In genomic region chrX:129842510-129843208, GRCh38 we compare ENCODE assay signal across 8 cellular contexts. TPM values are rescaled to one million over a fixed set of nuclear protein-coding genes. Genes with fewer than 3 reads are reported as not detected.
DNase-seq lines count a peak whose midpoint lies in the region; ATAC-seq, FAIRE-seq and TF ChIP-seq lines count a peak whose summit lies in the region.

No MANE protein-coding gene starts in this region.

- H3K9me3 ChIP-seq in MM.1S (replicated peaks; ENCODE audit: insufficient read depth, low read length) = no peaks in the 10 kb centered on the region
- no peaks in the 10 kb centered on the region for H3K9me3 ChIP-seq in mammary epithelial cell (replicated peaks; ENCODE audit: insufficient read depth, low read length)
- H3K9me3 ChIP-seq in HepG2 (ENCODE audit: low read length) = no peaks in the 10 kb centered on the region
- no peaks in the 10 kb centered on the region for H3K9me3 ChIP-seq in suprapubic skin

- TF ChIP-seq POLR2A in HepG2 (IDR thresholded peaks at IDR 0.05; ENCODE audit: insufficient read depth in 1 of 2, low read depth in 2 of 2, low read length in 2 of 2) (no peak), suprapubic skin (IDR thresholded peaks at IDR 0.05) (no peak)

- TF ChIP-seq CTCF in MM.1S (IDR thresholded peaks at IDR 0.05; ENCODE audit: low read length) = no peak
- no peak for TF ChIP-seq CTCF in mammary epithelial cell (conservative IDR thresholded peaks at IDR 0.05 in 1 of 2, IDR thresholded peaks at IDR 0.05 in 1 of 2; ENCODE audit: extremely low read depth in 1 of 2, insufficient read depth in 1 of 2, low read depth in 1 of 2, low read length in 2 of 2)
- no peak for TF ChIP-seq CTCF in HepG2 (CRISPR knock-in tag; IDR thresholded peaks at IDR 0.05)
- TF ChIP-seq CTCF in suprapubic skin (IDR thresholded peaks at IDR 0.05) = no peak

- peak; percentile 51 for DNase-seq in EH (ENCODE audit: low read depth)
- peak; percentile 19 for DNase-seq in MM.1S
- DNase-seq in mammary epithelial cell = peak; percentile 17
- DNase-seq in HepG2 (ENCODE audit: low spot score) = peak; percentile 21
- no peak for DNase-seq in suprapubic skin (ENCODE audit: low spot score in 2 of 2)
- no peak for DNase-seq in stimulated activated CD4-positive, alpha-beta T cell treated with anti-CD3 and anti-CD28 coated beads, Interleukin-4, amount 100 ng/mL, for 4 hours
- no peak for DNase-seq in effector CD8-positive, alpha-beta T cell (lab: John Stamatoyannopoulos, UW)

- POLR2A ChIA-PET in HepG2 (lab: Yijun Ruan, JAX) = no interaction called here

- BruUV-seq in mammary epithelial cell (replicated peaks; lab: Mats Ljungman, UMichigan) (TSS peak; percentile 26), HepG2 (replicated peaks; lab: Mats Ljungman, UMichigan) (TSS peak; percentile 52)

- CTCF ChIA-PET in mammary epithelial cell (lab: Charles Lee; ENCODE audit: low non-redundant PET) = no interaction called here
- CTCF ChIA-PET in HepG2 (lab: Yijun Ruan, JAX; ENCODE audit: low intra/inter-chr PET ratio, low total read pairs) = no interaction called here

- H3K79me2 ChIP-seq in MM.1S (ENCODE audit: low read length) (0 out of 2 replicates have a peak, but pooled peaks cover 5% of the 10 kb centered on the region), mammary epithelial cell (ENCODE audit: insufficient read depth, low read length) (peaks cover 43% of the 10 kb centered on the region), HepG2 (ENCODE audit: insufficient read depth, low read length) (peaks cover 41% of the 10 kb centered on the region)

- peak; percentile 55 for ATAC-seq in HepG2
- no peak for ATAC-seq in HG03460 (IDR thresholded peaks at IDR 0.05; ENCODE audit: unreplicated experiment)

- no peaks in the 10 kb centered on the region for H3K9me2 ChIP-seq in MM.1S (replicated peaks; ENCODE audit: insufficient read depth, low read length)

- TF ChIP-seq RAD21 in HepG2 (CRISPR knock-in tag; IDR thresholded peaks at IDR 0.05) = no peak

- H3K27ac ChIP-seq in MM.1S (ENCODE audit: low read length) (no peak overlapping the region), mammary epithelial cell (ENCODE audit: insufficient read depth, low read depth, low read length) (peak overlapping the region; percentile 34), HepG2 (ENCODE audit: extremely low read length, insufficient read depth, low read length) (peak overlapping the region; percentile 73), suprapubic skin (peak overlapping the region; percentile 90)

- peak overlapping the region; percentile 84 for H3K4me2 ChIP-seq in MM.1S (ENCODE audit: low read depth, low read length)
- H3K4me2 ChIP-seq in mammary epithelial cell (ENCODE audit: insufficient read depth, low read depth, low read length) = peak overlapping the region; percentile 59
- peak overlapping the region; percentile 83 for H3K4me2 ChIP-seq in HepG2 (ENCODE audit: low read depth, low read length)

- H3K4me3 ChIP-seq in MM.1S (ENCODE audit: low read length) = peak overlapping the region; percentile 71
- H3K4me3 ChIP-seq in mammary epithelial cell (replicated peaks in 1 of 3; ENCODE audit: insufficient read depth in 1 of 3, low read depth in 2 of 3, low read length in 3 of 3) = peak overlapping the region; percentile 55 to 82 (median 66)
- H3K4me3 ChIP-seq in HepG2 (replicated peaks in 1 of 3; ENCODE audit: insufficient read depth in 1 of 3, low read depth in 2 of 3, low read length in 3 of 3) = peak overlapping the region; percentile 65 to 81 (median 77)
- peak overlapping the region; percentile 76 for H3K4me3 ChIP-seq in suprapubic skin

- FAIRE-seq in HepG2 (lab: Jason Lieb, UNC) = no peak

- H4K20me1 ChIP-seq in MM.1S (ENCODE audit: insufficient read depth, low read length) = no peaks in the 10 kb centered on the region
- H4K20me1 ChIP-seq in mammary epithelial cell (ENCODE audit: insufficient read depth, low read length) = no peaks in the 10 kb centered on the region
- H4K20me1 ChIP-seq in HepG2 (ENCODE audit: insufficient read depth, low read length) = no peaks in the 10 kb centered on the region

- intact Hi-C loops in mammary epithelial cell (cut with micrococcal nuclease) (loop anchor here (1.0 kb wide), 1 partner anchor 218 kb away; no protein-coding TSS in a partner anchor), HepG2 (cut with micrococcal nuclease; ENCODE audit: unreplicated experiment) (loop anchor here (10.0 kb wide), 1 partner anchor 62 kb away; the partner anchor contains the start of gene UTP14A)

- H3K36me3 ChIP-seq in MM.1S (replicated peaks; ENCODE audit: insufficient read depth, low read length) = no peaks in the 10 kb centered on the region
- H3K36me3 ChIP-seq in mammary epithelial cell (ENCODE audit: insufficient read depth, low read length) = no peaks in the 10 kb centered on the region
- H3K36me3 ChIP-seq in HepG2 (replicated peaks in 1 of 2; ENCODE audit: control insufficient read depth in 1 of 2, insufficient read depth in 2 of 2, low read length in 2 of 2) = peaks cover 1 to 15% of the 10 kb centered on the region in 2 experiments; a peak in 1 of 5 replicates
- no peaks in the 10 kb centered on the region for H3K36me3 ChIP-seq in suprapubic skin

- 18% methylated on average over 8 of the region's 17 CpGs for WGBS in mammary epithelial cell (ENCODE audit: low coverage, missing lambda C conversion rate)
- WGBS in HepG2 (ENCODE audit: low lambda C conversion rate) = 1% methylated on average over 12 of the region's 17 CpGs
- WGBS in suprapubic skin = 54% methylated on average over 17 of the region's 17 CpGs

- peak overlapping the region; percentile 78 for H2AFZ ChIP-seq in MM.1S (ENCODE audit: low read length)
- H2AFZ ChIP-seq in mammary epithelial cell (ENCODE audit: low read depth, low read length) = peak overlapping the region; percentile 91
- no peak overlapping the region for H2AFZ ChIP-seq in HepG2 (ENCODE audit: low read length)

- H3K4me1 ChIP-seq in MM.1S (ENCODE audit: low read length) (no peaks in the 10 kb centered on the region), mammary epithelial cell (ENCODE audit: insufficient read depth, low read length) (peaks cover 3% of the 10 kb centered on the region), HepG2 (ENCODE audit: insufficient read depth, low read length) (peaks cover 52% of the 10 kb centered on the region), suprapubic skin (peaks cover 7% of the 10 kb centered on the region)

- in situ Hi-C loops in mammary epithelial cell (cut with MboI; ENCODE audit: low sequenced_read_pairs in 2 of 2) = no loop called here
- in situ Hi-C loops in HepG2 (cut with HindIII; ENCODE audit: extremely low pct_ligation_motif_present, low pct_unique_long_range_greater_than_20kb) = loop anchor here (10.0 kb wide), 1 partner anchor 62 kb away; the partner anchor contains the start of gene UTP14A

- H3K27me3 ChIP-seq in MM.1S (replicated peaks; ENCODE audit: insufficient read depth, low read length) (no peaks in the 10 kb centered on the region), mammary epithelial cell (ENCODE audit: insufficient read depth, low read length) (no peaks in the 10 kb centered on the region), HepG2 (ENCODE audit: control insufficient read depth in 1 of 2, insufficient read depth in 2 of 2, low read length in 2 of 2) (no peaks in the 10 kb centered on the region), suprapubic skin (no peaks in the 10 kb centered on the region)

- TF ChIP-seq EP300 in HepG2 (IDR thresholded peaks at IDR 0.05; ENCODE audit: low read depth in 2 of 2, low read length in 2 of 2) (no peak), HepG2 (CRISPR knock-in tag; IDR thresholded peaks at IDR 0.05; ENCODE audit: borderline replicate concordance) (no peak), suprapubic skin (IDR thresholded peaks at IDR 0.05) (no peak)

- peaks cover 5% of the 10 kb centered on the region; the same call in 1 of the 2 replicates for H3F3A ChIP-seq in MM.1S (ENCODE audit: insufficient read depth, low read length)

- dilution Hi-C loops in mammary epithelial cell (cut with HindIII; ENCODE audit: low sequenced_read_pairs) = no loop called here

- peak overlapping the region; percentile 68; the same call in 1 of the 2 replicates for H3K9ac ChIP-seq in MM.1S (ENCODE audit: low read length)
- peak overlapping the region; percentile 34 for H3K9ac ChIP-seq in mammary epithelial cell (ENCODE audit: insufficient read depth, low read length)
- peak overlapping the region; percentile 76 for H3K9ac ChIP-seq in HepG2 (ENCODE audit: insufficient read depth, low read depth, low read length)

RNA-seq across cellular contexts. Expression of gene ZDHHC9, which starts 1.0 kb away (rescaled TPM):
- total RNA-seq in mammary epithelial cell (10 to 100 TPM; 32.0 to 34.4 TPM), HepG2 (2016; rRNA removed; fragmentation: Illumina TruSeq; extraction: Trizol) (14.5 and 28.3 TPM in 2 replicates), suprapubic skin (10 to 100 TPM; 32.5 to 60.1 (median 41.6) TPM)
- polyA plus RNA-seq in mammary epithelial cell (33.8 TPM), HepG2 (2011; rRNA removed) (51.9 and 53.1 TPM in 2 replicates)
- polyA minus RNA-seq in mammary epithelial cell = 41.6 TPM
- 4.3 and 4.4 TPM in 2 replicates for total RNA-seq in HepG2 (2016; cell fraction: cytosol; rRNA removed; fragmentation: Illumina TruSeq; extraction: Trizol; ENCODE audit: low read depth)
- 15.3 and 26.5 TPM in 2 replicates for total RNA-seq in HepG2 (2016; cell fraction: insoluble cytoplasmic fraction; rRNA removed; fragmentation: Illumina TruSeq; extraction: Trizol)
- 15.1 and 18.5 TPM in 2 replicates for total RNA-seq in HepG2 (2016; cell fraction: membrane; rRNA removed; fragmentation: Illumina TruSeq; extraction: Trizol)
- 28.8 and 34.6 TPM in 2 replicates for total RNA-seq in HepG2 (2016; cell fraction: nucleus; rRNA removed; fragmentation: Illumina TruSeq; extraction: Trizol)
- 36.0 and 50.3 TPM in 2 replicates for polyA plus RNA-seq in HepG2 (2011; cell fraction: cytosol; rRNA removed)
- polyA plus RNA-seq in HepG2 (2011; cell fraction: nucleus; rRNA removed) = 31.2 and 33.5 TPM in 2 replicates
- polyA plus RNA-seq in HepG2 (2012) = 40.1 and 49.9 TPM in 2 replicates
- 5.7 and 8.1 TPM in 2 replicates for polyA plus RNA-seq in HepG2 (2016; cell fraction: cytosol; fragmentation: Illumina TruSeq; extraction: Trizol; ENCODE audit: low read depth)
- polyA plus RNA-seq in HepG2 (2016; cell fraction: insoluble cytoplasmic fraction; fragmentation: Illumina TruSeq; extraction: Trizol; ENCODE audit: low read depth) = 16.7 and 19.3 TPM in 2 replicates
- 17.1 and 18.0 TPM in 2 replicates for polyA plus RNA-seq in HepG2 (2016; cell fraction: membrane; fragmentation: Illumina TruSeq; extraction: Trizol; ENCODE audit: low read depth)
- polyA plus RNA-seq in HepG2 (2016; cell fraction: nucleus; fragmentation: Illumina TruSeq; extraction: Trizol; ENCODE audit: insufficient read depth, low read depth) = 43.6 and 44.3 TPM in 2 replicates
- polyA minus RNA-seq in HepG2 (2011; rRNA and poly(A)+ RNA removed; ENCODE audit: low replicate concordance) = 50.7 and 145 TPM in 2 replicates
- polyA minus RNA-seq in HepG2 (2011; cell fraction: cytosol; rRNA and poly(A)+ RNA removed) = 33.1 and 49.3 TPM in 2 replicates
- polyA minus RNA-seq in HepG2 (2011; cell fraction: nucleus; rRNA and poly(A)+ RNA removed) = 46.7 and 54.3 TPM in 2 replicates

Comparison
In these comparisons a context has a peak if more than half of its experiments do, and no peak if none do; other contexts are left out.
1. DNase-seq: peak in EH (single experiment), MM.1S (single experiment), mammary epithelial cell (single experiment) and HepG2 (single experiment); none in suprapubic skin (0 of 2), stimulated activated CD4-positive, alpha-beta T cell treated with anti-CD3 and anti-CD28 coated beads, Interleukin-4, amount 100 ng/mL, for 4 hours (0 of 2) and effector CD8-positive, alpha-beta T cell (single experiment).
2. Peak in every context shown above with its lines, with median percentiles within 50 percentile points of each other: H3K4me2 ChIP-seq, H3K4me3 ChIP-seq and H3K9ac ChIP-seq.